In the genomic region with DNA sequence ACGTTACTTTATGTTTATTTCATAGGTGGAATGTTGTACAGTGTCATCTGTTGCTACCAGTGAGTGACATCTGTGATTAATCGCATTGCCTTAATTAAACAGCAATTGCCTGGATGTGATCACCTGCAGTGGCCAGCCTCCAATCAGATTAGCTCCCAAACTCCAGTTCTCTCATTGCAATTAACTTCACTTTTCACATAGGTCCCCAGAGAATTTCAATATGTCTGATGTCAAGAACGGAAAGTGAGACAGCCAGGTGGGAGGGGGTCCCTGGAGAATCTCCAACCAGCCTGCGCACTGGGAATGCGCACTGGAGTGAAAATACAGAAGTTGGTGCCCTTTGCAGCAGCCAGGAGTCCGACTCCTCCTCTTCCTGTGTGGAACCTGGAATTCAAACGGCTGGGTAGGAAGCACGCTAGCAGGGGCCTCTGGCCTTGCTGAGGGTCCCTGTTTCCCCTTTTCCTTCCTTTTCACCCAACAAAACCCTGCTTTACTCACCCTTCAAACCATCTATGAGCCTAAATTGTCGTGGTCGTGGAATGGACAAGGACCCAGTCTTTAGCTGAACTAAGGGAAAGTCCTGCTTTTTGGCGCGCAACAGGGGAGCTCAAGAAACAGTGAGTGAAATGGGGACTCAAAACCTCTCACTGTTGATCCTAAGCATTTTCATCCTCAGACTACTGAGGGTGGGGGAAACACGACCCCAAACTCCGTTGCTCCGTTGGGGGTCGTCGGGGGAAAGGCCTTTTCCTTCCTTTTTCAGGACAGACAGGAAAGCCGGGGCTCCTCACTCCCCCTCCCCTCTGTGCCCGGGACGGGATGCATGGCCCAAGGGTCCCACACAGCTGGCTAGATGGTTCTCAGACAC, we compare ENCODE assay signal across 1 cellular context.
TF ChIP-seq lines count a peak whose summit lies in the region.

No MANE protein-coding gene starts in this region.

TF ChIP-seq in A549, 52 proteins besides CTCF, POLR2A, EP300 and RAD21 (continued from another document):
- TF ChIP-seq ATOH8 (CRISPR knock-in tag; IDR thresholded peaks at IDR 0.05; ENCODE audit: low read depth) (no peak), PHF8 (IDR thresholded peaks at IDR 0.05; ENCODE audit: borderline replicate concordance, low read depth) (peak; percentile 47; the same call in 1 of the 2 replicates), RFX5 (IDR thresholded peaks at IDR 0.05) (peak; percentile 94), KDM1A (IDR thresholded peaks at IDR 0.05; ENCODE audit: low read depth) (no peak), NPAS2 (CRISPR knock-in tag; IDR thresholded peaks at IDR 0.05; ENCODE audit: borderline replicate concordance) (no peak), JUN (IDR thresholded peaks at IDR 0.05) (peak in 1 of 2 experiments; percentile 60; a peak in 2 of 5 replicates)
